Comparison of ENCODE assay signal across 8 cellular contexts in the genomic region with DNA sequence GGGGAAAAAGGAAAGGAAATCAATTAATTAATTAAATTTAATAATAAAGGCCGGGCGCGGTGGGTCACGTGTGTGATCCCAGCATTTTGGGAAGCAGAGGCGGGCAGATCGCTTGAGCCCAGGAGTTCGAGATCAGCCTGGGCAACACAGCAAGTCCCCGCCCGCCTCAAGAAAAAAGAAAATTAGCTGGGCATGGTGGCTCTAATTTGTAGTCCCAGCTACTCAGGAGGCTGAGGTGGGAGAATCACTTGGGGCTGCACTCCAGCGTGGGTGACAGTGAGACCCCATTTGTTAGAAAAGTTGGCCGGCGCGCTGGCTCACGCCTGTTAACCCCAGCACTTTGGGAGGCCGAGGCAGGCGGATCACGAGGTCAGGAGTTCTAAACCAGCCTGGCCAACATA. TPM values are rescaled to one million over a fixed set of nuclear protein-coding genes. Genes with fewer than 3 reads are reported as not detected.
DNase-seq lines count a peak whose midpoint lies in the region; ATAC-seq and TF ChIP-seq lines count a peak whose summit lies in the region.

No MANE protein-coding gene starts in this region.

- H3K4me1 Mint-ChIP-seq in activated naive CD4-positive, alpha-beta T cell treated with anti-CD3 and anti-CD28 coated beads, Interleukin-2, amount 10 ng/mL, durations not matched to agents 7 days and 5 days = peaks cover 41% of the 10 kb centered on the region

- no peaks in the 10 kb centered on the region for H3K27me3 ChIP-seq in muscle layer of duodenum (ENCODE audit: low read depth, low read length)
- H3K27me3 ChIP-seq in aorta (ENCODE audit: control insufficient read depth in 1 of 2, insufficient read depth in 2 of 2, low read length in 1 of 2) = no peaks in the 10 kb centered on the region

- CTCF ChIA-PET in activated naive CD4-positive, alpha-beta T cell treated with anti-CD3 and anti-CD28 coated beads, Interleukin-2, amount 10 ng/mL, durations not matched to agents 7 days and 5 days (lab: Charles Lee) = no interaction called here

- H3K9me3 ChIP-seq in muscle layer of duodenum (ENCODE audit: control insufficient read depth in 1 of 2, low read length in 2 of 2) = no peaks in the 10 kb centered on the region
- no peaks in the 10 kb centered on the region for H3K9me3 ChIP-seq in aorta (ENCODE audit: control insufficient read depth, low read length)

- TF ChIP-seq CTCF in coronary artery (IDR thresholded peaks at IDR 0.05) = no peak

- peaks cover 3 to 38% of the 10 kb centered on the region in 2 donors for H3K36me3 ChIP-seq in muscle layer of duodenum (ENCODE audit: control insufficient read depth in 1 of 2, insufficient read depth in 2 of 2, low read length in 2 of 2)
- H3K36me3 ChIP-seq in aorta (ENCODE audit: control insufficient read depth in 1 of 2, insufficient read depth in 2 of 2, low read length in 1 of 2) = no peaks in the 10 kb centered on the region

- intact Hi-C loops in aorta (cut with DNase I) = no loop called here

- no peak for DNase-seq in activated naive CD4-positive, alpha-beta T cell treated with anti-CD3 and anti-CD28 coated beads, Interleukin-2, amount 10 ng/mL, durations not matched to agents 7 days and 5 days
- no peak for DNase-seq in activated naive CD4-positive, alpha-beta T cell (lab: John Stamatoyannopoulos, UW)
- DNase-seq in coronary artery (ENCODE audit: low spot score) = no peak
- DNase-seq in aorta = peak; percentile 43 to 61

- 63 to 64% methylated on average over 17 of the region's 17 CpGs for WGBS in aorta, 2 donors

- H3K27me3 Mint-ChIP-seq in activated naive CD4-positive, alpha-beta T cell treated with anti-CD3 and anti-CD28 coated beads, Interleukin-2, amount 10 ng/mL, durations not matched to agents 7 days and 5 days = no peaks in the 10 kb centered on the region

- H3K4me3 ChIP-seq in coronary artery = peak overlapping the region; percentile 82
- H3K4me3 ChIP-seq in muscle layer of duodenum (ENCODE audit: low read depth in 1 of 2, low read length in 2 of 2) = peak overlapping the region; percentile 66 to 67
- H3K4me3 ChIP-seq in aorta (ENCODE audit: low read length in 2 of 2) = no peak overlapping the region

- peak overlapping the region; percentile 94 for H3K4me3 Mint-ChIP-seq in activated naive CD4-positive, alpha-beta T cell treated with anti-CD3 and anti-CD28 coated beads, Interleukin-2, amount 10 ng/mL, durations not matched to agents 7 days and 5 days

- H3K4me1 ChIP-seq in muscle layer of duodenum (ENCODE audit: control insufficient read depth in 1 of 2, insufficient read depth in 2 of 2, low read length in 2 of 2) (peaks cover 0 to 27% of the 10 kb centered on the region in 2 donors), aorta (ENCODE audit: control insufficient read depth in 1 of 2, insufficient read depth in 2 of 2, low read length in 2 of 2) (no peaks in the 10 kb centered on the region)

- H3K27ac ChIP-seq in coronary artery (no peak overlapping the region), muscle layer of duodenum (ENCODE audit: low read length) (no peak overlapping the region), aorta (ENCODE audit: low read depth in 1 of 2, low read length in 2 of 2) (no peak overlapping the region)

- peak overlapping the region; percentile 85 for H3K27ac Mint-ChIP-seq in activated naive CD4-positive, alpha-beta T cell treated with anti-CD3 and anti-CD28 coated beads, Interleukin-2, amount 10 ng/mL, durations not matched to agents 7 days and 5 days

- H3K36me3 Mint-ChIP-seq in activated naive CD4-positive, alpha-beta T cell treated with anti-CD3 and anti-CD28 coated beads, Interleukin-2, amount 10 ng/mL, durations not matched to agents 7 days and 5 days = peaks cover 20% of the 10 kb centered on the region

- ATAC-seq in aorta (ENCODE audit: low FRiP score) (no peak), HG02642 (IDR thresholded peaks at IDR 0.05; ENCODE audit: poor library complexity, unreplicated experiment) (no peak), HG03342 (IDR thresholded peaks at IDR 0.05; ENCODE audit: unreplicated experiment) (no peak), HG03432 (IDR thresholded peaks at IDR 0.05; ENCODE audit: unreplicated experiment) (no peak)

- H3K9me3 Mint-ChIP-seq in activated naive CD4-positive, alpha-beta T cell treated with anti-CD3 and anti-CD28 coated beads, Interleukin-2, amount 10 ng/mL, durations not matched to agents 7 days and 5 days = no peaks in the 10 kb centered on the region

RNA-seq across cellular contexts. Expression of a gene that starts 0.7 kb away (rescaled TPM):
- total RNA-seq in aorta = 10 to 100 TPM; 25.5 to 28.0 TPM
- polyA plus RNA-seq in aorta = 10 to 100 TPM; 17.3 to 42.6 TPM

RNA-seq across cellular contexts. Expression of a gene that starts 12.3 kb away (rescaled TPM):
- total RNA-seq in aorta = 10 to 100 TPM; 18.9 to 19.6 TPM
- polyA plus RNA-seq in aorta = 10 to 100 TPM; 33.8 to 53.0 TPM

RNA-seq across cellular contexts. Expression of a gene that starts 12.4 kb away (rescaled TPM):
- total RNA-seq in aorta = 100 to 1,000 TPM; 875 to 981 TPM
- polyA plus RNA-seq in aorta = 100 to 1,000 TPM; 405 to 553 TPM

RNA-seq across cellular contexts. Expression of a gene that starts 34.2 kb away (rescaled TPM):
- 10 to 100 TPM; 15.9 to 23.9 TPM for total RNA-seq in aorta
- polyA plus RNA-seq in aorta = 1 to 10 TPM in 1 of 2 donors, under 1 TPM in 1; 0.50 to 1.8 TPM

RNA-seq across cellular contexts. Expression of a gene that starts 55.1 kb away (rescaled TPM):
- 10 to 100 TPM; 39.9 to 45.1 TPM for total RNA-seq in aorta
- 10 to 100 TPM; 10.1 to 19.5 TPM for polyA plus RNA-seq in aorta

Comparison
In these comparisons a context has a peak if more than half of its experiments do, and no peak if none do; other contexts are left out.
1. DNase-seq: peak in aorta (2 of 2); none in activated naive CD4-positive, alpha-beta T cell treated with anti-CD3 and anti-CD28 coated beads, Interleukin-2, amount 10 ng/mL, durations not matched to agents 7 days and 5 days (single experiment), activated naive CD4-positive, alpha-beta T cell (0 of 4) and coronary artery (single experiment).
2. H3K4me3 ChIP-seq: peak in coronary artery (single experiment) and muscle layer of duodenum (2 of 2); none in aorta (0 of 2).